In the genomic region with DNA sequence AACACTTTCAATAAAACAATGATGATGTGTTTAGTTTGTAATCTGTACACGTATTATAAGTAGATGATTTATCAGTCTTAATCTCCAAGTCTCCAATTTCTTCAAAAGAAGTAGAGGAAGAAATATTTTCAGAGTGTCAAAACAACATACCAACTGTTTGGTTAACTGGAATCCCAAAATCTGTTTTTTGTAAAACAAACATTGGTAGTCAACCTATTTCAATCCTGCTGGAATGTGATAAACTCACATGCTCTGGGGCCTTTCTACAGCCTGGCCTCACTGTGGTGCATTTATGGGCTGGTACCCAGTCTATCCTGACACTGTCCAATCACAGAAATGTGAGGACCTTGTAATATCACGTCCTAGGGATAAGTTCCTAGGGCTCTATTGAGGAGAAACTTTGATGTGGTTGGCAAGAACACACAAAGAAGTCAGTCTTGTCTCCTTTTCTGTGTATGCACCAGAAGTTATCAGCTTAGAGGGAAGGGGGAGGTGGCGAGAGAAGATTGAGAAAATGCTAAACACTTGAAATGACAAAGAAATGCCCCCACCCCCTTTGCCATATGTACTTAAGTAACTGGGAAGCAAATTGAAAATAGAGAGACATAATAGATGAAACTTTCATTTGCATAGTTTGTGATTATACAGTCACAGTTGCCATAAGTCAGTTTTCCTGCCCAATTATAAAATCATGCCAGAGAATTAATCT, we compare ENCODE assay signal across 10 cellular contexts. TPM values are rescaled to one million over a fixed set of nuclear protein-coding genes. Genes with fewer than 3 reads are reported as not detected.
A peak's percentile ranks its signal among the peaks of the same experiment; 100 is the strongest.
DNase-seq lines count a peak whose midpoint lies in the region; ATAC-seq and TF ChIP-seq lines count a peak whose summit lies in the region.
"Had no signal": no experiment of that assay in that cellular context is flagged by ENCODE, and none has a peak within 500 bp of the region (broad histone marks: within the 10 kb centered on the region; RNA-seq: fewer than 3 reads in every experiment).

No MANE protein-coding gene starts in this region.

- TF ChIP-seq POLR2A in GM18505 (IDR thresholded peaks at IDR 0.05; ENCODE audit: borderline replicate concordance, extremely low read depth, insufficient read depth, insufficient read length) = no peak

- DNase-seq in activated CD4-positive, alpha-beta memory T cell treated with anti-CD3 and anti-CD28 coated beads, Interleukin-2, amount 10 ng/mL, durations not matched to agents 7 days and 5 days = no peak
- no peak for DNase-seq in nucleus accumbens (lab: John Stamatoyannopoulos, UW)
- no peak for DNase-seq in stimulated activated CD8-positive, alpha-beta memory T cell treated with anti-CD3 and anti-CD28 coated beads, Interleukin-4, amount 100 ng/mL, for 48 hours
- no peak for DNase-seq in germinal center (ENCODE audit: low spot score)
- DNase-seq in NCI-H1930 (lab: John Stamatoyannopoulos, UW) = no peak
- DNase-seq: NCI-H1694 treated with DMSO at 0.1 percent for 48 hours had no signal

- no peaks in the 10 kb centered on the region for H3K9me3 Mint-ChIP-seq in activated CD4-positive, alpha-beta memory T cell treated with anti-CD3 and anti-CD28 coated beads, Interleukin-2, amount 10 ng/mL, durations not matched to agents 7 days and 5 days

- peak overlapping the region; percentile 48 for H3K4me3 Mint-ChIP-seq in activated CD4-positive, alpha-beta memory T cell treated with anti-CD3 and anti-CD28 coated beads, Interleukin-2, amount 10 ng/mL, durations not matched to agents 7 days and 5 days

- H3K27me3 Mint-ChIP-seq in activated CD4-positive, alpha-beta memory T cell treated with anti-CD3 and anti-CD28 coated beads, Interleukin-2, amount 10 ng/mL, durations not matched to agents 7 days and 5 days = no peaks in the 10 kb centered on the region

- ATAC-seq in GM18505 (IDR thresholded peaks at IDR 0.05; ENCODE audit: unreplicated experiment) = peak; percentile 25
- peak; percentile 47 for ATAC-seq in GM21390 (IDR thresholded peaks at IDR 0.05; ENCODE audit: unreplicated experiment)
- peak; percentile 34 for ATAC-seq in HG03139 (IDR thresholded peaks at IDR 0.05; ENCODE audit: unreplicated experiment)

- H3K4me1 Mint-ChIP-seq in activated CD4-positive, alpha-beta memory T cell treated with anti-CD3 and anti-CD28 coated beads, Interleukin-2, amount 10 ng/mL, durations not matched to agents 7 days and 5 days = peaks cover 43% of the 10 kb centered on the region

- H3K36me3 Mint-ChIP-seq in activated CD4-positive, alpha-beta memory T cell treated with anti-CD3 and anti-CD28 coated beads, Interleukin-2, amount 10 ng/mL, durations not matched to agents 7 days and 5 days (ENCODE audit: low read depth) = peaks cover 4% of the 10 kb centered on the region

- POLR2A ChIA-PET in activated CD4-positive, alpha-beta memory T cell treated with anti-CD3 and anti-CD28 coated beads, Interleukin-2, amount 10 ng/mL, durations not matched to agents 7 days and 5 days (lab: Charles Lee) = interaction anchor here (0.6 to 6.0 kb wide), 3 partner anchors 10 to 46 kb away, joined by 4 to 155 read pairs (median 23); partner anchors contain the start of genes PJVK and PRKRA

- H3K27ac Mint-ChIP-seq in activated CD4-positive, alpha-beta memory T cell treated with anti-CD3 and anti-CD28 coated beads, Interleukin-2, amount 10 ng/mL, durations not matched to agents 7 days and 5 days = peak overlapping the region; percentile 93

- CTCF ChIA-PET in activated CD4-positive, alpha-beta memory T cell treated with anti-CD3 and anti-CD28 coated beads, Interleukin-2, amount 10 ng/mL, durations not matched to agents 7 days and 5 days (lab: Charles Lee) = interaction anchor here (0.8 to 14.6 kb wide), 4 partner anchors 8 to 266 kb away, joined by 3 to 342 read pairs (median 14); no protein-coding TSS in a partner anchor

RNA-seq across cellular contexts. Expression of gene PRKRA, which starts 47.1 kb away (rescaled TPM):
- 10 to 100 TPM; 35.4 to 36.5 TPM for total RNA-seq in activated CD4-positive, alpha-beta memory T cell treated with anti-CD3 and anti-CD28 coated beads, Interleukin-2, amount 10 ng/mL, durations not matched to agents 7 days and 5 days

RNA-seq across cellular contexts. Expression of gene PJVK, which starts 47.4 kb away (rescaled TPM):
- total RNA-seq in activated CD4-positive, alpha-beta memory T cell treated with anti-CD3 and anti-CD28 coated beads, Interleukin-2, amount 10 ng/mL, durations not matched to agents 7 days and 5 days = 1 to 10 TPM in 1 of 2 experiments, under 1 TPM in 1; 0.91 to 1.1 TPM
- total RNA-seq: ascending aorta had no signal
